ENCODE assay signal across 25 cellular contexts in genomic region chr9:88811511-88811910, GRCh38.
"Had no signal": no experiment of that assay in that cellular context is flagged by ENCODE, and none has a peak within 500 bp of the region (broad histone marks: within the 10 kb centered on the region; RNA-seq: fewer than 3 reads in every experiment).

No MANE protein-coding gene starts in this region.

- H3K9me3 ChIP-seq: heart right ventricle, left ventricle myocardium inferior, mucosa of descending colon, ovary, right atrium auricular region, right lobe of liver, suprapubic skin, thoracic aorta, tibial artery, upper lobe of right lung had no signal

- ATAC-seq: heart right ventricle; left colon; mucosa of descending colon; naive thymus-derived CD4-positive, alpha-beta T cell; natural killer cell treated with Interleukin-12 subunit alpha and Interleukin-12 subunit beta and Interleukin-15 and Interleukin-18, amount 100 ng/mL, for 72 hours; right lobe of liver; stimulated activated effector memory CD8-positive, alpha-beta T cell treated with anti-CD3 and anti-CD28 coated beads, Interleukin-12 subunit alpha, Interleukin-12 subunit beta, amount 100 ng/mL, for 72 hours; upper lobe of right lung had no signal

- H3K36me3 Mint-ChIP-seq: naive thymus-derived CD4-positive, alpha-beta T cell; natural killer cell treated with Interleukin-12 subunit alpha and Interleukin-12 subunit beta and Interleukin-15 and Interleukin-18, amount 100 ng/mL, for 72 hours; neural progenitor cell; stimulated activated effector memory CD8-positive, alpha-beta T cell treated with anti-CD3 and anti-CD28 coated beads, Interleukin-12 subunit alpha, Interleukin-12 subunit beta, amount 100 ng/mL, for 72 hours had no signal

- H3K36me3 ChIP-seq: heart right ventricle, left ventricle myocardium inferior, neural progenitor cell, ovary, right atrium auricular region, right lobe of liver, suprapubic skin, thoracic aorta, tibial artery, upper lobe of right lung had no signal

- H3K27ac Mint-ChIP-seq: naive thymus-derived CD4-positive, alpha-beta T cell; natural killer cell treated with Interleukin-12 subunit alpha and Interleukin-12 subunit beta and Interleukin-15 and Interleukin-18, amount 100 ng/mL, for 72 hours; neural progenitor cell; progenitor cell of endocrine pancreas; stimulated activated effector memory CD8-positive, alpha-beta T cell treated with anti-CD3 and anti-CD28 coated beads, Interleukin-12 subunit alpha, Interleukin-12 subunit beta, amount 100 ng/mL, for 72 hours; stimulated activated naive CD8-positive, alpha-beta T cell treated with anti-CD3 and anti-CD28 coated beads, Interleukin-15, Interleukin-2, amounts not matched to agents 100 ng/mL and 50 ng/mL, for 24 hours had no signal

- H3K4me1 Mint-ChIP-seq: stimulated activated effector memory CD8-positive, alpha-beta T cell treated with anti-CD3 and anti-CD28 coated beads, Interleukin-12 subunit alpha, Interleukin-12 subunit beta, amount 100 ng/mL, for 72 hours had no signal

- H3K4me2 ChIP-seq: hepatocyte, neural progenitor cell had no signal

- H3K4me1 ChIP-seq: neural progenitor cell, right lobe of liver, upper lobe of right lung had no signal

- DNase-seq: heart right ventricle; kidney; left colon; left ventricle myocardium inferior; midbrain; mucosa of descending colon; naive thymus-derived CD4-positive, alpha-beta T cell; ovary; right lobe of liver; stimulated activated CD4-positive, alpha-beta T cell treated with anti-CD3 and anti-CD28 coated beads, Interleukin-12 subunit alpha, Interleukin-12 subunit beta, amount 100 ng/mL, for 4 hours; stimulated activated CD4-positive, alpha-beta T cell treated with anti-CD3 and anti-CD28 coated beads, Interleukin-15, amount 100 ng/mL, for 24 hours; stimulated activated CD4-positive, alpha-beta T cell treated with anti-CD3 and anti-CD28 coated beads, Interleukin-4, amount 100 ng/mL, for 24 hours; stimulated activated naive CD4-positive, alpha-beta T cell; tibial artery; upper lobe of right lung had no signal

- H3K27ac ChIP-seq: heart right ventricle, left ventricle myocardium inferior, neural progenitor cell, ovary, right atrium auricular region, right lobe of liver, suprapubic skin, thoracic aorta, tibial artery, upper lobe of right lung had no signal

- H2AFZ ChIP-seq: hepatocyte, neural progenitor cell had no signal

- H3K4me3 Mint-ChIP-seq: naive thymus-derived CD4-positive, alpha-beta T cell; natural killer cell treated with Interleukin-12 subunit alpha and Interleukin-12 subunit beta and Interleukin-15 and Interleukin-18, amount 100 ng/mL, for 72 hours; neural progenitor cell; stimulated activated effector memory CD8-positive, alpha-beta T cell treated with anti-CD3 and anti-CD28 coated beads, Interleukin-12 subunit alpha, Interleukin-12 subunit beta, amount 100 ng/mL, for 72 hours; stimulated activated naive CD8-positive, alpha-beta T cell treated with anti-CD3 and anti-CD28 coated beads, Interleukin-15, Interleukin-2, amounts not matched to agents 100 ng/mL and 50 ng/mL, for 24 hours had no signal

- H3K9me3 Mint-ChIP-seq: natural killer cell treated with Interleukin-12 subunit alpha and Interleukin-12 subunit beta and Interleukin-15 and Interleukin-18, amount 100 ng/mL, for 72 hours; stimulated activated effector memory CD8-positive, alpha-beta T cell treated with anti-CD3 and anti-CD28 coated beads, Interleukin-12 subunit alpha, Interleukin-12 subunit beta, amount 100 ng/mL, for 72 hours; stimulated activated naive CD8-positive, alpha-beta T cell treated with anti-CD3 and anti-CD28 coated beads, Interleukin-15, Interleukin-2, amounts not matched to agents 100 ng/mL and 50 ng/mL, for 24 hours had no signal

- H3K79me2 ChIP-seq: hepatocyte had no signal

- H3K4me3 ChIP-seq: heart right ventricle, hepatocyte, left ventricle myocardium inferior, lung, mucosa of descending colon, neural progenitor cell, ovary, right atrium auricular region, right lobe of liver, suprapubic skin, thoracic aorta, tibial artery, upper lobe of right lung had no signal

- H3K9ac ChIP-seq: neural progenitor cell had no signal

- H3K27me3 Mint-ChIP-seq: progenitor cell of endocrine pancreas had no signal

- H3K27me3 ChIP-seq: hepatocyte, neural progenitor cell, ovary, right atrium auricular region, right lobe of liver, suprapubic skin, tibial artery, upper lobe of right lung had no signal
